Comparison of ENCODE assay signal across 13 cellular contexts in genomic region chr11:104704888-104705287, GRCh38.
DNase-seq lines count a peak whose midpoint lies in the region; ATAC-seq and TF ChIP-seq lines count a peak whose summit lies in the region.
"Had no signal": no experiment of that assay in that cellular context is flagged by ENCODE, and none has a peak within 500 bp of the region (broad histone marks: within the 10 kb centered on the region; RNA-seq: fewer than 3 reads in every experiment).

No MANE protein-coding gene starts in this region.

- no peaks in the 10 kb centered on the region for H3K27me3 ChIP-seq in CD4-positive, alpha-beta T cell (ENCODE audit: control insufficient read depth, insufficient read depth, low read length)
- no peaks in the 10 kb centered on the region for H3K27me3 ChIP-seq in MM.1S (replicated peaks; ENCODE audit: insufficient read depth, low read length)
- H3K27me3 ChIP-seq in mesenchymal stem cell (ENCODE audit: control insufficient read depth in 1 of 2, insufficient read depth in 1 of 2, low read length in 2 of 2): no peaks in the 10 kb centered on the region
- H3K27me3 ChIP-seq: body of pancreas had no signal

- H3K9me3 ChIP-seq in CD4-positive, alpha-beta T cell (ENCODE audit: control insufficient read depth, low read length): no peaks in the 10 kb centered on the region
- H3K9me3 ChIP-seq in MM.1S (replicated peaks; ENCODE audit: insufficient read depth, low read length) (no peaks in the 10 kb centered on the region), mesenchymal stem cell (ENCODE audit: control insufficient read depth, low read length) (no peaks in the 10 kb centered on the region)
- H3K9me3 ChIP-seq: body of pancreas had no signal

- H3K4me1 Mint-ChIP-seq in CD4-positive, alpha-beta T cell (ENCODE audit: low read depth): peaks cover 70% of the 10 kb centered on the region
- peaks cover 44% of the 10 kb centered on the region for H3K4me1 Mint-ChIP-seq in activated naive CD8-positive, alpha-beta T cell treated with anti-CD3 and anti-CD28 coated beads, Interleukin-2, amount 10 ng/mL, durations not matched to agents 7 days and 5 days
- peaks cover 50 to 52% of the 10 kb centered on the region in 2 donors for H3K4me1 Mint-ChIP-seq in natural killer cell

- peaks cover 49% of the 10 kb centered on the region for H3K4me1 ChIP-seq in MM.1S (ENCODE audit: low read length)
- H3K4me1 ChIP-seq in mesenchymal stem cell (ENCODE audit: control insufficient read depth, insufficient read depth, low read depth, low read length): no peaks in the 10 kb centered on the region
- H3K4me1 ChIP-seq: body of pancreas had no signal

- H3K9ac ChIP-seq in MM.1S (ENCODE audit: low read length) (peak overlapping the region; percentile 70), mesenchymal stem cell (ENCODE audit: low read length) (no peak overlapping the region)

- no peaks in the 10 kb centered on the region for H3K79me2 ChIP-seq in MM.1S (ENCODE audit: low read length)

- H2AFZ ChIP-seq in MM.1S (ENCODE audit: low read length) (peak overlapping the region; percentile 42), mesenchymal stem cell (ENCODE audit: low read depth, low read length) (no peak overlapping the region)

- H2BK15ac ChIP-seq in mesenchymal stem cell (ENCODE audit: low read depth, poor library complexity, severe bottlenecking): no peak overlapping the region

- CTCF ChIA-PET in CD4-positive, alpha-beta T cell (lab: Charles Lee): no interaction called here

- H3K36me3 ChIP-seq in MM.1S (replicated peaks; ENCODE audit: insufficient read depth, low read length) (no peaks in the 10 kb centered on the region), mesenchymal stem cell (ENCODE audit: control insufficient read depth in 1 of 2, insufficient read depth in 2 of 2, low read depth in 1 of 2, low read length in 2 of 2) (no peaks in the 10 kb centered on the region)

- WGBS in mesenchymal stem cell: 100% methylated on average over 1 of the region's 1 CpG

- peak overlapping the region; percentile 90 for H3K4me2 ChIP-seq in MM.1S (ENCODE audit: low read depth, low read length)
- H3K4me2 ChIP-seq in mesenchymal stem cell (ENCODE audit: low read length, poor library complexity, severe bottlenecking): no peak overlapping the region

- H3K9me3 Mint-ChIP-seq in CD4-positive, alpha-beta T cell: peaks cover 4% of the 10 kb centered on the region
- peaks cover 5% of the 10 kb centered on the region for H3K9me3 Mint-ChIP-seq in activated naive CD8-positive, alpha-beta T cell treated with anti-CD3 and anti-CD28 coated beads, Interleukin-2, amount 10 ng/mL, durations not matched to agents 7 days and 5 days
- no peaks in the 10 kb centered on the region for H3K9me3 Mint-ChIP-seq in natural killer cell

- no peaks in the 10 kb centered on the region for H3K9me2 ChIP-seq in MM.1S (replicated peaks; ENCODE audit: insufficient read depth, low read length)

- POLR2A ChIA-PET in CD4-positive, alpha-beta T cell (lab: Charles Lee): interaction anchor here (0.6 to 1.5 kb wide), 5 partner anchors 12 to 1372 kb away, joined by 3 to 4 read pairs (median 3); partner anchors contain the start of genes AASDHPPT and KBTBD3
- POLR2A ChIA-PET in activated naive CD8-positive, alpha-beta T cell treated with anti-CD3 and anti-CD28 coated beads, Interleukin-2, amount 10 ng/mL, durations not matched to agents 7 days and 5 days (lab: Charles Lee): no interaction called here

- H3F3A ChIP-seq in MM.1S (ENCODE audit: insufficient read depth, low read length): peaks cover 39% of the 10 kb centered on the region

- H4K8ac ChIP-seq in mesenchymal stem cell (ENCODE audit: low read length): no peak overlapping the region

- no peak for TF ChIP-seq CTCF in CD4-positive, alpha-beta T cell (IDR thresholded peaks at IDR 0.05)
- TF ChIP-seq CTCF in MM.1S (IDR thresholded peaks at IDR 0.05; ENCODE audit: low read length) (no peak), natural killer cell (IDR thresholded peaks at IDR 0.05) (no peak)

- peak overlapping the region; percentile 94 for H3K27ac Mint-ChIP-seq in CD4-positive, alpha-beta T cell
- H3K27ac Mint-ChIP-seq in activated naive CD8-positive, alpha-beta T cell treated with anti-CD3 and anti-CD28 coated beads, Interleukin-2, amount 10 ng/mL, durations not matched to agents 7 days and 5 days: peak overlapping the region; percentile 95
- H3K27ac Mint-ChIP-seq in natural killer cell: peak overlapping the region; percentile 96
- H3K27ac Mint-ChIP-seq: progenitor cell of endocrine pancreas had no signal

- H3K36me3 Mint-ChIP-seq in CD4-positive, alpha-beta T cell (ENCODE audit: low read depth): no peaks in the 10 kb centered on the region
- peaks cover 33% of the 10 kb centered on the region for H3K36me3 Mint-ChIP-seq in activated naive CD8-positive, alpha-beta T cell treated with anti-CD3 and anti-CD28 coated beads, Interleukin-2, amount 10 ng/mL, durations not matched to agents 7 days and 5 days
- no peaks in the 10 kb centered on the region for H3K36me3 Mint-ChIP-seq in natural killer cell

- no peaks in the 10 kb centered on the region for H3K79me1 ChIP-seq in mesenchymal stem cell (replicated peaks; ENCODE audit: low read length, poor library complexity, severe bottlenecking)

- no peak overlapping the region for H2BK12ac ChIP-seq in mesenchymal stem cell (ENCODE audit: low read length in 2 of 2)

- H3K4me3 ChIP-seq in MM.1S (ENCODE audit: low read length) (peak overlapping the region; percentile 55), mesenchymal stem cell (ENCODE audit: insufficient read depth in 1 of 2, low read depth in 1 of 2, low read length in 2 of 2) (no peak overlapping the region)
- H3K4me3 ChIP-seq: body of pancreas had no signal

- peak overlapping the region in 1 of 2 experiments; percentile 58 for H3K4ac ChIP-seq in mesenchymal stem cell (ENCODE audit: low read depth in 1 of 2, low read length in 2 of 2)

- H3K4me3 Mint-ChIP-seq in CD4-positive, alpha-beta T cell: peak overlapping the region; percentile 71
- H3K4me3 Mint-ChIP-seq in activated naive CD8-positive, alpha-beta T cell treated with anti-CD3 and anti-CD28 coated beads, Interleukin-2, amount 10 ng/mL, durations not matched to agents 7 days and 5 days: peak overlapping the region; percentile 80
- H3K4me3 Mint-ChIP-seq in natural killer cell: peak overlapping the region; percentile 86

- no peak overlapping the region for H2BK120ac ChIP-seq in mesenchymal stem cell (ENCODE audit: low read depth, low read length)

- no peaks in the 10 kb centered on the region for H4K20me1 ChIP-seq in MM.1S (ENCODE audit: insufficient read depth, low read length)

- no peaks in the 10 kb centered on the region for H3K27me3 Mint-ChIP-seq in CD4-positive, alpha-beta T cell
- no peaks in the 10 kb centered on the region for H3K27me3 Mint-ChIP-seq in activated naive CD8-positive, alpha-beta T cell treated with anti-CD3 and anti-CD28 coated beads, Interleukin-2, amount 10 ng/mL, durations not matched to agents 7 days and 5 days
- H3K27me3 Mint-ChIP-seq in natural killer cell (ENCODE audit: low read depth in 2 of 2): no peaks in the 10 kb centered on the region
- H3K27me3 Mint-ChIP-seq: progenitor cell of endocrine pancreas had no signal

- ATAC-seq in CD4-positive, alpha-beta T cell (ENCODE audit: poor library complexity): no peak
- ATAC-seq in activated naive CD8-positive, alpha-beta T cell treated with anti-CD3 and anti-CD28 coated beads, Interleukin-2, amount 10 ng/mL, durations not matched to agents 7 days and 5 days (ENCODE audit: low read depth): no peak
- no peak for ATAC-seq in natural killer cell
- ATAC-seq in HG02678 (IDR thresholded peaks at IDR 0.05; ENCODE audit: unreplicated experiment): no peak
- ATAC-seq: body of pancreas had no signal

- no peak for DNase-seq in CD4-positive, alpha-beta T cell
- DNase-seq in MM.1S: no peak
- no peak for DNase-seq in activated naive CD8-positive, alpha-beta T cell treated with anti-CD3 and anti-CD28 coated beads, Interleukin-2, amount 10 ng/mL, durations not matched to agents 7 days and 5 days
- no peak for DNase-seq in natural killer cell
- DNase-seq in HPDE6-E6E7 (ENCODE audit: extremely low spot score): no peak
- no peak for DNase-seq in mesenchymal stem cell
- DNase-seq: body of pancreas; Calu3; hypothalamus; KBM-7; stimulated activated CD4-positive, alpha-beta T cell treated with anti-CD3 and anti-CD28 coated beads, Interleukin-2, amount 100 ng/mL, for 48 hours had no signal

- peak overlapping the region; percentile 82 for H3K27ac ChIP-seq in CD4-positive, alpha-beta T cell (ENCODE audit: low read depth, low read length)
- H3K27ac ChIP-seq in MM.1S (ENCODE audit: low read length) (peak overlapping the region; percentile 97), mesenchymal stem cell (ENCODE audit: low read length, poor library complexity, severe bottlenecking) (no peak overlapping the region)

- no peak overlapping the region for H2AK5ac ChIP-seq in mesenchymal stem cell (ENCODE audit: low read length, severe bottlenecking)

- H3K23ac ChIP-seq in mesenchymal stem cell (ENCODE audit: low read length in 2 of 2): no peak overlapping the region

- H2BK5ac ChIP-seq in mesenchymal stem cell (ENCODE audit: low read depth, low read length, poor library complexity, severe bottlenecking): no peak overlapping the region

- no peak overlapping the region for H3K14ac ChIP-seq in mesenchymal stem cell (ENCODE audit: low read length in 2 of 2)

- H3K18ac ChIP-seq in mesenchymal stem cell (ENCODE audit: low read depth in 1 of 2, low read length in 2 of 2): no peak overlapping the region

- intact Hi-C loops in CD4-positive, alpha-beta T cell (cut with DNase I, micrococcal nuclease): loop anchor here in 1 of 2 experiments (5.0 kb wide), 1 partner anchor 332 kb away; the partner anchor contains the start of gene CASP1
- intact Hi-C loops in natural killer cell (cut with micrococcal nuclease): loop anchor here (5.0 to 10.0 kb wide), 5 partner anchors 92 to 1317 kb away; partner anchors contain the start of genes CARD16 and MSANTD4

- H4K91ac ChIP-seq in mesenchymal stem cell (ENCODE audit: low read length): no peak overlapping the region
